Comparison of ENCODE assay signal across 6 cellular contexts in the genomic region with DNA sequence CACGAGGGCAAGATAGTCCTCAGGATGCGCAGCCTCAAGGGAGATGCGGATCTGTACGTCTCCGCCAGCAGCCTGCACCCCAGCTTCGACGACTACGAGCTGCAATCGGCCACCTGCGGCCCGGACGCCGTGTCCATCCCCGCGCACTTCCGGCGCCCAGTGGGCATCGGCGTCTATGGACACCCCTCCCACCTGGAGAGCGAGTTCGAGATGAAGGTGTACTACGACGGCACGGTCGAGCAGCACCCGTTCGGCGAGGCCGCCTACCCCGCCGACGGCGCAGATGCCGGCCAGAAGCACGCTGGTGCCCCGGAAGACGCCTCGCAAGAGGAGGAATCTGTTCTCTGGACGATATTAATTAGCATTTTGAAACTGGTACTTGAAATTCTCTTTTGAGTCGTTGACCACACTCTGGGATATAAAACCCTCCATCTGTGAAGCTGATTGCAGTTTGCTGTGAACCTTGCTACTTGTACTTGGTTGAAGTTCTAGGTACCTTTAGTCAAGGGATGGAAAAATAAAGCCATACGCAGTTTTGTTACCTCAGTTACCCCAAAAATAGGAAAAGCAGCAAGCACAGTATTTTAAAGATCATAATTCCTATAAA. TPM values are rescaled to one million over a fixed set of nuclear protein-coding genes. Genes with fewer than 3 reads are reported as not detected.
A peak's percentile ranks its signal among the peaks of the same experiment; 100 is the strongest.
DNase-seq lines count a peak whose midpoint lies in the region.

No MANE protein-coding gene starts in this region.

- H3K9me3 ChIP-seq in KOPT-K1 (ENCODE audit: insufficient read depth, low read length, poor library complexity, severe bottlenecking) (no peaks in the 10 kb centered on the region), mucosa of rectum (ENCODE audit: control insufficient read depth in 2 of 2, low read length in 2 of 2) (no peaks in the 10 kb centered on the region)

- no peaks in the 10 kb centered on the region for H3K9me3 Mint-ChIP-seq in activated naive CD8-positive, alpha-beta T cell treated with anti-CD3 and anti-CD28 coated beads for 36 hours

- no peaks in the 10 kb centered on the region for H3K27me3 Mint-ChIP-seq in activated naive CD8-positive, alpha-beta T cell treated with anti-CD3 and anti-CD28 coated beads for 36 hours

- H3K4me1 Mint-ChIP-seq in activated naive CD8-positive, alpha-beta T cell treated with anti-CD3 and anti-CD28 coated beads for 36 hours, result peaks cover 49% of the 10 kb centered on the region

- H3K4me3 Mint-ChIP-seq in activated naive CD8-positive, alpha-beta T cell treated with anti-CD3 and anti-CD28 coated beads for 36 hours, result peak overlapping the region; percentile 87

- peaks cover 25 to 27% of the 10 kb centered on the region in 2 donors for H3K4me1 ChIP-seq in mucosa of rectum (ENCODE audit: control insufficient read depth in 2 of 2, insufficient read depth in 2 of 2, low read length in 2 of 2)

- H3K36me3 ChIP-seq in KOPT-K1 (ENCODE audit: insufficient read depth, low read length) (peaks cover 53% of the 10 kb centered on the region), mucosa of rectum (ENCODE audit: control insufficient read depth in 2 of 2, insufficient read depth in 2 of 2, low read length in 2 of 2) (peaks cover 0 to 8% of the 10 kb centered on the region in 2 donors)

- H3K4me3 ChIP-seq in mucosa of rectum (ENCODE audit: low read length in 2 of 2), result peak overlapping the region; percentile 86 to 93

- DNase-seq in NCI-H82 (lab: John Stamatoyannopoulos, UW), result peak; percentile 66
- no peak for DNase-seq in NCI-H82 treated with DMSO at 0.1 percent for 48 hours (lab: John Stamatoyannopoulos, UW; ENCODE audit: unreplicated experiment)
- peak; percentile 56 for DNase-seq in activated naive CD8-positive, alpha-beta T cell treated with anti-CD3 and anti-CD28 coated beads for 36 hours
- DNase-seq in NOMO-1 treated with DMSO at 0.1 percent for 48 hours (lab: John Stamatoyannopoulos, UW; ENCODE audit: unreplicated experiment), result no peak

- H3K27ac ChIP-seq in KOPT-K1 (ENCODE audit: low read depth, low read length, poor library complexity, severe bottlenecking) (peak overlapping the region; percentile 82), mucosa of rectum (ENCODE audit: low read depth in 2 of 2, low read length in 2 of 2) (peak overlapping the region; percentile 96 to 97)

- H3K36me3 Mint-ChIP-seq in activated naive CD8-positive, alpha-beta T cell treated with anti-CD3 and anti-CD28 coated beads for 36 hours, result peaks cover 34% of the 10 kb centered on the region

- no peaks in the 10 kb centered on the region for H3K27me3 ChIP-seq in mucosa of rectum (ENCODE audit: control insufficient read depth in 2 of 2, insufficient read depth in 2 of 2, low read length in 2 of 2)

- peak overlapping the region; percentile 88 to 95 for H3K9ac ChIP-seq in mucosa of rectum (ENCODE audit: low read depth in 1 of 2, low read length in 2 of 2)

- H3K27ac Mint-ChIP-seq in activated naive CD8-positive, alpha-beta T cell treated with anti-CD3 and anti-CD28 coated beads for 36 hours, result peak overlapping the region; percentile 89

RNA-seq across cellular contexts. Expression of gene C6orf120, which starts 0.8 kb away (rescaled TPM):
- total RNA-seq in activated naive CD8-positive, alpha-beta T cell treated with anti-CD3 and anti-CD28 coated beads for 36 hours, result 10 to 100 TPM; 20.8 to 21.0 TPM

RNA-seq across cellular contexts. Expression of gene WDR27, which starts 0.9 kb away (rescaled TPM):
- total RNA-seq in activated naive CD8-positive, alpha-beta T cell treated with anti-CD3 and anti-CD28 coated beads for 36 hours, result 10 to 100 TPM; 29.0 to 29.7 TPM

RNA-seq across cellular contexts. Expression of gene PHF10, which starts 21.6 kb away (rescaled TPM):
- total RNA-seq in activated naive CD8-positive, alpha-beta T cell treated with anti-CD3 and anti-CD28 coated beads for 36 hours, result 10 to 100 TPM; 72.7 to 79.8 TPM

RNA-seq across cellular contexts. Expression of gene DYNLT2, which starts 48.6 kb away (rescaled TPM):
- 1 to 10 TPM; 2.0 TPM for total RNA-seq in activated naive CD8-positive, alpha-beta T cell treated with anti-CD3 and anti-CD28 coated beads for 36 hours

RNA-seq across cellular contexts. Expression of gene ERMARD, which starts 48.7 kb away (rescaled TPM):
- total RNA-seq in activated naive CD8-positive, alpha-beta T cell treated with anti-CD3 and anti-CD28 coated beads for 36 hours, result 10 to 100 TPM; 24.0 to 26.2 TPM

Comparison
In these comparisons a context has a peak if more than half of its experiments do, and no peak if none do; other contexts are left out.
1. DNase-seq: peak in NCI-H82 (single experiment) and activated naive CD8-positive, alpha-beta T cell treated with anti-CD3 and anti-CD28 coated beads for 36 hours (single experiment); none in NCI-H82 treated with DMSO at 0.1 percent for 48 hours (single experiment) and NOMO-1 treated with DMSO at 0.1 percent for 48 hours (single experiment).